9 cellular contexts compared by ENCODE assay signal in genomic region chr3:14126017-14126902, GRCh38. TPM values are rescaled to one million over a fixed set of nuclear protein-coding genes. Genes with fewer than 3 reads are reported as not detected.
DNase-seq lines count a peak whose midpoint lies in the region; ATAC-seq, FAIRE-seq and TF ChIP-seq lines count a peak whose summit lies in the region.
"Had no signal": no experiment of that assay in that cellular context is flagged by ENCODE, and none has a peak within 500 bp of the region (broad histone marks: within the 10 kb centered on the region; RNA-seq: fewer than 3 reads in every experiment).

No MANE protein-coding gene starts in this region.

- in situ Hi-C loops in HepG2 (cut with HindIII; ENCODE audit: extremely low pct_ligation_motif_present, low pct_unique_long_range_greater_than_20kb) = no loop called here

- TF ChIP-seq EP300 in HepG2 (IDR thresholded peaks at IDR 0.05; ENCODE audit: low read depth in 2 of 2, low read length in 2 of 2) = no peak
- TF ChIP-seq EP300 in HepG2 (CRISPR knock-in tag; IDR thresholded peaks at IDR 0.05; ENCODE audit: borderline replicate concordance) = no peak

- no peak for TF ChIP-seq CTCF in astrocyte (IDR thresholded peaks at IDR 0.05; ENCODE audit: insufficient read depth, low read depth, low read length)
- TF ChIP-seq CTCF in HepG2 (CRISPR knock-in tag; IDR thresholded peaks at IDR 0.05) = no peak
- TF ChIP-seq CTCF in thyroid gland (IDR thresholded peaks at IDR 0.05) = no peak

- FAIRE-seq in astrocyte (lab: Jason Lieb, UNC) = no peak
- FAIRE-seq in HepG2 (lab: Jason Lieb, UNC) = no peak

- H3K36me3 ChIP-seq in astrocyte (ENCODE audit: insufficient read depth, low read length) = peaks cover 26% of the 10 kb centered on the region
- H3K36me3 ChIP-seq in HepG2 (replicated peaks in 1 of 2; ENCODE audit: control insufficient read depth in 1 of 2, insufficient read depth in 2 of 2, low read length in 2 of 2) = peaks cover 14 to 39% of the 10 kb centered on the region in 2 experiments
- peaks cover 20 to 25% of the 10 kb centered on the region in 2 donors for H3K36me3 ChIP-seq in thyroid gland

- H3K4me2 ChIP-seq in astrocyte (ENCODE audit: low read length) (peak overlapping the region; percentile 98), HepG2 (ENCODE audit: low read depth, low read length) (peak overlapping the region; percentile 89)

- peaks cover 90% of the 10 kb centered on the region for H3K36me3 Mint-ChIP-seq in activated T-cell treated with anti-CD3 and anti-CD28 coated beads, Interleukin-2, amount 50 U/mL, for 24 hours (ENCODE audit: low read depth)
- peaks cover 21% of the 10 kb centered on the region for H3K36me3 Mint-ChIP-seq in astrocyte (ENCODE audit: low read depth, unreplicated experiment)

- intact Hi-C loops in HepG2 (cut with micrococcal nuclease; ENCODE audit: unreplicated experiment) = no loop called here
- intact Hi-C loops in thyroid gland (cut with DNase I) = loop anchor here (10.0 kb wide), 1 partner anchor 49 kb away; the partner anchor contains the start of genes LSM3 and XPC

- ATAC-seq in HepG2 (no peak), HG02571 (IDR thresholded peaks at IDR 0.05; ENCODE audit: unreplicated experiment) (no peak)

- 60% methylated on average over 10 of the region's 11 CpGs for WGBS in HepG2 (ENCODE audit: low lambda C conversion rate)
- 52 to 54% methylated on average over 9 to 11 of the region's 11 CpGs for WGBS in thyroid gland, 2 donors

- no peaks in the 10 kb centered on the region for H3K27me3 ChIP-seq in astrocyte (ENCODE audit: insufficient read depth, low read length)
- no peaks in the 10 kb centered on the region; a peak in 1 of 5 replicates for H3K27me3 ChIP-seq in HepG2 (ENCODE audit: control insufficient read depth in 1 of 2, insufficient read depth in 2 of 2, low read length in 2 of 2)
- no peaks in the 10 kb centered on the region for H3K27me3 ChIP-seq in thyroid gland

- H3K4me1 Mint-ChIP-seq in activated T-cell treated with anti-CD3 and anti-CD28 coated beads, Interleukin-2, amount 50 U/mL, for 24 hours (ENCODE audit: low read depth) = peaks cover 55% of the 10 kb centered on the region
- H3K4me1 Mint-ChIP-seq in astrocyte (ENCODE audit: low read depth, unreplicated experiment) = peaks cover 24% of the 10 kb centered on the region

- H3K9ac ChIP-seq in astrocyte (ENCODE audit: low read length) (peak overlapping the region; percentile 95), HepG2 (ENCODE audit: insufficient read depth, low read depth, low read length) (peak overlapping the region; percentile 90)

- H3K4me1 ChIP-seq in astrocyte (ENCODE audit: insufficient read depth, low read length) = peaks cover 20% of the 10 kb centered on the region
- H3K4me1 ChIP-seq in HepG2 (ENCODE audit: insufficient read depth, low read length) = peaks cover 43% of the 10 kb centered on the region
- peaks cover 26 to 27% of the 10 kb centered on the region in 2 donors for H3K4me1 ChIP-seq in thyroid gland

- no peaks in the 10 kb centered on the region for H3K27me3 Mint-ChIP-seq in activated T-cell treated with anti-CD3 and anti-CD28 coated beads, Interleukin-2, amount 50 U/mL, for 24 hours
- H3K27me3 Mint-ChIP-seq in astrocyte (ENCODE audit: low read depth, unreplicated experiment) = no peaks in the 10 kb centered on the region

- no peak overlapping the region for H2AFZ ChIP-seq in astrocyte (ENCODE audit: low read depth, low read length)
- H2AFZ ChIP-seq in HepG2 (ENCODE audit: low read length) = no peak overlapping the region

- no peak for TF ChIP-seq RAD21 in HepG2 (CRISPR knock-in tag; IDR thresholded peaks at IDR 0.05)

- POLR2A ChIA-PET in HepG2 (lab: Yijun Ruan, JAX) = interaction anchor here (0.6 to 5.0 kb wide), 16 partner anchors 8 to 525 kb away, joined by 3 to 75 read pairs (median 7); partner anchors contain the start of genes CCDC174, LSM3 and XPC

- TF ChIP-seq POLR2A in HepG2 (IDR thresholded peaks at IDR 0.05; ENCODE audit: insufficient read depth in 1 of 2, low read depth in 2 of 2, low read length in 2 of 2) (no peak), thyroid gland (IDR thresholded peaks at IDR 0.05) (no peak)

- peaks cover 63% of the 10 kb centered on the region for H3K79me2 ChIP-seq in astrocyte (ENCODE audit: insufficient read depth, low read length)
- peaks cover 58% of the 10 kb centered on the region for H3K79me2 ChIP-seq in HepG2 (ENCODE audit: insufficient read depth, low read length)

- peak overlapping the region; percentile 97 for H3K27ac Mint-ChIP-seq in activated T-cell treated with anti-CD3 and anti-CD28 coated beads, Interleukin-2, amount 50 U/mL, for 24 hours
- H3K27ac Mint-ChIP-seq in astrocyte (ENCODE audit: unreplicated experiment) = peak overlapping the region; percentile 93

- no peaks in the 10 kb centered on the region for H3K9me3 Mint-ChIP-seq in activated T-cell treated with anti-CD3 and anti-CD28 coated beads, Interleukin-2, amount 50 U/mL, for 24 hours
- H3K9me3 Mint-ChIP-seq in astrocyte (ENCODE audit: unreplicated experiment) = no peaks in the 10 kb centered on the region

- H3K4me3 Mint-ChIP-seq in activated T-cell treated with anti-CD3 and anti-CD28 coated beads, Interleukin-2, amount 50 U/mL, for 24 hours = peak overlapping the region; percentile 97
- H3K4me3 Mint-ChIP-seq in astrocyte (ENCODE audit: unreplicated experiment) = peak overlapping the region; percentile 97

- DNase-seq in activated T-cell treated with anti-CD3 and anti-CD28 coated beads, Interleukin-2, amount 50 U/mL, for 24 hours = no peak
- DNase-seq in activated T-cell treated with anti-CD3 and anti-CD28 coated beads for 4 hours (no peak), astrocyte (ENCODE audit: low read depth) (no peak), HepG2 (ENCODE audit: low spot score) (no peak), thyroid gland (no peak), UCSD-AML1 (lab: John Stamatoyannopoulos, UW; ENCODE audit: unreplicated experiment) (no peak), DMS79 treated with DMSO at 0.1 percent for 48 hours (lab: John Stamatoyannopoulos, UW) (no peak)
- DNase-seq: NCI-H2029 treated with DMSO at 0.1 percent for 48 hours had no signal

- H3K27ac ChIP-seq in astrocyte (ENCODE audit: low read depth, low read length) (peak overlapping the region; percentile 44), HepG2 (ENCODE audit: extremely low read length, insufficient read depth, low read length) (peak overlapping the region; percentile 95), thyroid gland (peak overlapping the region; percentile 17 to 95 (median 94))

- CTCF ChIA-PET in HepG2 (lab: Yijun Ruan, JAX; ENCODE audit: low intra/inter-chr PET ratio, low total read pairs) = no interaction called here

- BruUV-seq in HepG2 (replicated peaks; lab: Mats Ljungman, UMichigan) = no TSS peak

- H3K4me3 ChIP-seq in astrocyte (ENCODE audit: insufficient read depth, low read depth, low read length) (peak overlapping the region; percentile 89), HepG2 (replicated peaks in 1 of 3; ENCODE audit: insufficient read depth in 1 of 3, low read depth in 2 of 3, low read length in 3 of 3) (peak overlapping the region; percentile 80 to 95 (median 88)), thyroid gland (replicated peaks in 1 of 3) (peak overlapping the region in 1 of 3 donors; percentile 99)

- H3K9me3 ChIP-seq in astrocyte (ENCODE audit: insufficient read depth, low read depth, low read length) (no peaks in the 10 kb centered on the region), HepG2 (ENCODE audit: low read length) (no peaks in the 10 kb centered on the region), thyroid gland (no peaks in the 10 kb centered on the region)

- H4K20me1 ChIP-seq in astrocyte (ENCODE audit: insufficient read depth, low read length) = peaks cover 49% of the 10 kb centered on the region
- H4K20me1 ChIP-seq in HepG2 (ENCODE audit: insufficient read depth, low read length) = peaks cover 16% of the 10 kb centered on the region

RNA-seq across cellular contexts. Expression of gene TMEM43, which starts 1.4 kb away (rescaled TPM):
- total RNA-seq in astrocyte (76.7 and 79.2 TPM in 2 replicates), HepG2 (2016; rRNA removed; fragmentation: Illumina TruSeq; extraction: Trizol) (25.9 and 50.5 TPM in 2 replicates), thyroid gland (100 to 1,000 TPM in 1 of 4 donors, 10 to 100 TPM in 3; 69.6 to 109 (median 90.3) TPM)
- total RNA-seq in HepG2 (2016; cell fraction: cytosol; rRNA removed; fragmentation: Illumina TruSeq; extraction: Trizol; ENCODE audit: low read depth) = 3.9 and 4.2 TPM in 2 replicates
- total RNA-seq in HepG2 (2016; cell fraction: insoluble cytoplasmic fraction; rRNA removed; fragmentation: Illumina TruSeq; extraction: Trizol) = 26.3 and 51.3 TPM in 2 replicates
- total RNA-seq in HepG2 (2016; cell fraction: membrane; rRNA removed; fragmentation: Illumina TruSeq; extraction: Trizol) = 14.0 TPM in 2 replicates
- 52.0 and 59.4 TPM in 2 replicates for total RNA-seq in HepG2 (2016; cell fraction: nucleus; rRNA removed; fragmentation: Illumina TruSeq; extraction: Trizol)
- polyA plus RNA-seq in HepG2 (2011; rRNA removed) = 48.9 and 57.4 TPM in 2 replicates
- 50.3 and 50.5 TPM in 2 replicates for polyA plus RNA-seq in HepG2 (2011; cell fraction: cytosol; rRNA removed)
- 72.5 and 76.8 TPM in 2 replicates for polyA plus RNA-seq in HepG2 (2011; cell fraction: nucleus; rRNA removed)
- 33.1 and 37.6 TPM in 2 replicates for polyA plus RNA-seq in HepG2 (2012)
- polyA plus RNA-seq in HepG2 (2016; cell fraction: cytosol; fragmentation: Illumina TruSeq; extraction: Trizol; ENCODE audit: low read depth) = 3.5 and 3.6 TPM in 2 replicates
- polyA plus RNA-seq in HepG2 (2016; cell fraction: insoluble cytoplasmic fraction; fragmentation: Illumina TruSeq; extraction: Trizol; ENCODE audit: low read depth) = 24.2 and 24.5 TPM in 2 replicates
- polyA plus RNA-seq in HepG2 (2016; cell fraction: membrane; fragmentation: Illumina TruSeq; extraction: Trizol; ENCODE audit: low read depth) = 8.3 and 8.4 TPM in 2 replicates
- 80.8 and 88.2 TPM in 2 replicates for polyA plus RNA-seq in HepG2 (2016; cell fraction: nucleus; fragmentation: Illumina TruSeq; extraction: Trizol; ENCODE audit: insufficient read depth, low read depth)
- polyA minus RNA-seq in HepG2 (2011; rRNA and poly(A)+ RNA removed; ENCODE audit: low replicate concordance) = 77.4 and 114 TPM in 2 replicates
- 30.1 and 30.2 TPM in 2 replicates for polyA minus RNA-seq in HepG2 (2011; cell fraction: cytosol; rRNA and poly(A)+ RNA removed)
- polyA minus RNA-seq in HepG2 (2011; cell fraction: nucleus; rRNA and poly(A)+ RNA removed) = 31.3 and 32.3 TPM in 2 replicates

RNA-seq across cellular contexts. Expression of gene CHCHD4, which starts 1.6 kb away (rescaled TPM):
- total RNA-seq in astrocyte = 10.3 TPM in 2 replicates
- total RNA-seq in HepG2 (2016; rRNA removed; fragmentation: Illumina TruSeq; extraction: Trizol) = 24.1 and 32.0 TPM in 2 replicates
- 11.2 and 11.5 TPM in 2 replicates for total RNA-seq in HepG2 (2016; cell fraction: cytosol; rRNA removed; fragmentation: Illumina TruSeq; extraction: Trizol; ENCODE audit: low read depth)
- total RNA-seq in HepG2 (2016; cell fraction: insoluble cytoplasmic fraction; rRNA removed; fragmentation: Illumina TruSeq; extraction: Trizol) = 26.4 and 35.5 TPM in 2 replicates
- 22.7 TPM in 2 replicates for total RNA-seq in HepG2 (2016; cell fraction: membrane; rRNA removed; fragmentation: Illumina TruSeq; extraction: Trizol)
- 7.9 and 10.8 TPM in 2 replicates for total RNA-seq in HepG2 (2016; cell fraction: nucleus; rRNA removed; fragmentation: Illumina TruSeq; extraction: Trizol)
- 13.3 and 15.8 TPM in 2 replicates for polyA plus RNA-seq in HepG2 (2011; rRNA removed)
- polyA plus RNA-seq in HepG2 (2011; cell fraction: cytosol; rRNA removed) = 12.6 and 17.4 TPM in 2 replicates
- 4.0 and 4.7 TPM in 2 replicates for polyA plus RNA-seq in HepG2 (2011; cell fraction: nucleus; rRNA removed)
- 17.8 and 18.8 TPM in 2 replicates for polyA plus RNA-seq in HepG2 (2012)
- 9.9 and 12.4 TPM in 2 replicates for polyA plus RNA-seq in HepG2 (2016; cell fraction: cytosol; fragmentation: Illumina TruSeq; extraction: Trizol; ENCODE audit: low read depth)
- 30.7 and 33.5 TPM in 2 replicates for polyA plus RNA-seq in HepG2 (2016; cell fraction: insoluble cytoplasmic fraction; fragmentation: Illumina TruSeq; extraction: Trizol; ENCODE audit: low read depth)
- 19.0 and 19.4 TPM in 2 replicates for polyA plus RNA-seq in HepG2 (2016; cell fraction: membrane; fragmentation: Illumina TruSeq; extraction: Trizol; ENCODE audit: low read depth)
- polyA plus RNA-seq in HepG2 (2016; cell fraction: nucleus; fragmentation: Illumina TruSeq; extraction: Trizol; ENCODE audit: insufficient read depth, low read depth) = 14.4 and 14.5 TPM in 2 replicates
- polyA minus RNA-seq in HepG2 (2011; rRNA and poly(A)+ RNA removed; ENCODE audit: low replicate concordance) = 7.0 and 13.0 TPM in 2 replicates
- 7.3 and 8.8 TPM in 2 replicates for polyA minus RNA-seq in HepG2 (2011; cell fraction: cytosol; rRNA and poly(A)+ RNA removed)
- polyA minus RNA-seq in HepG2 (2011; cell fraction: nucleus; rRNA and poly(A)+ RNA removed) = 3.0 and 5.8 TPM in 2 replicates
- total RNA-seq in thyroid gland = 10 to 100 TPM; 15.1 to 20.2 (median 16.0) TPM

RNA-seq across cellular contexts. Expression of gene XPC, which starts 52.1 kb away (rescaled TPM):
- total RNA-seq in astrocyte (28.2 and 33.6 TPM in 2 replicates), HepG2 (2016; rRNA removed; fragmentation: Illumina TruSeq; extraction: Trizol) (19.2 and 24.1 TPM in 2 replicates), thyroid gland (10 to 100 TPM; 53.4 to 69.3 (median 60.8) TPM)
- total RNA-seq in HepG2 (2016; cell fraction: cytosol; rRNA removed; fragmentation: Illumina TruSeq; extraction: Trizol; ENCODE audit: low read depth) = 3.7 and 5.6 TPM in 2 replicates
- 17.3 and 22.5 TPM in 2 replicates for total RNA-seq in HepG2 (2016; cell fraction: insoluble cytoplasmic fraction; rRNA removed; fragmentation: Illumina TruSeq; extraction: Trizol)
- total RNA-seq in HepG2 (2016; cell fraction: membrane; rRNA removed; fragmentation: Illumina TruSeq; extraction: Trizol) = 5.4 and 7.1 TPM in 2 replicates
- total RNA-seq in HepG2 (2016; cell fraction: nucleus; rRNA removed; fragmentation: Illumina TruSeq; extraction: Trizol) = 29.8 and 32.0 TPM in 2 replicates
- polyA plus RNA-seq in HepG2 (2011; rRNA removed) = 9.4 and 13.5 TPM in 2 replicates
- polyA plus RNA-seq in HepG2 (2011; cell fraction: cytosol; rRNA removed) = 5.6 and 7.4 TPM in 2 replicates
- 40.8 and 46.3 TPM in 2 replicates for polyA plus RNA-seq in HepG2 (2011; cell fraction: nucleus; rRNA removed)
- 20.6 and 22.0 TPM in 2 replicates for polyA plus RNA-seq in HepG2 (2012)
- 0.59 and 0.94 TPM in 2 replicates for polyA plus RNA-seq in HepG2 (2016; cell fraction: cytosol; fragmentation: Illumina TruSeq; extraction: Trizol; ENCODE audit: low read depth)
- polyA plus RNA-seq in HepG2 (2016; cell fraction: insoluble cytoplasmic fraction; fragmentation: Illumina TruSeq; extraction: Trizol; ENCODE audit: low read depth) = 13.8 and 16.6 TPM in 2 replicates
- 1.5 and 1.9 TPM in 2 replicates for polyA plus RNA-seq in HepG2 (2016; cell fraction: membrane; fragmentation: Illumina TruSeq; extraction: Trizol; ENCODE audit: low read depth)
- polyA plus RNA-seq in HepG2 (2016; cell fraction: nucleus; fragmentation: Illumina TruSeq; extraction: Trizol; ENCODE audit: insufficient read depth, low read depth) = 38.7 and 40.3 TPM in 2 replicates
- polyA minus RNA-seq in HepG2 (2011; rRNA and poly(A)+ RNA removed; ENCODE audit: low replicate concordance) = 12.4 and 15.1 TPM in 2 replicates
- polyA minus RNA-seq in HepG2 (2011; cell fraction: cytosol; rRNA and poly(A)+ RNA removed) = 7.6 and 8.9 TPM in 2 replicates
- 38.9 and 54.2 TPM in 2 replicates for polyA minus RNA-seq in HepG2 (2011; cell fraction: nucleus; rRNA and poly(A)+ RNA removed)

RNA-seq across cellular contexts. Expression of gene LSM3, which starts 52.4 kb away (rescaled TPM):
- total RNA-seq in astrocyte = 8.4 and 9.5 TPM in 2 replicates
- 19.4 and 28.7 TPM in 2 replicates for total RNA-seq in HepG2 (2016; rRNA removed; fragmentation: Illumina TruSeq; extraction: Trizol)
- total RNA-seq in HepG2 (2016; cell fraction: cytosol; rRNA removed; fragmentation: Illumina TruSeq; extraction: Trizol; ENCODE audit: low read depth) = 9.0 and 9.3 TPM in 2 replicates
- total RNA-seq in HepG2 (2016; cell fraction: insoluble cytoplasmic fraction; rRNA removed; fragmentation: Illumina TruSeq; extraction: Trizol) = 20.1 and 30.7 TPM in 2 replicates
- total RNA-seq in HepG2 (2016; cell fraction: membrane; rRNA removed; fragmentation: Illumina TruSeq; extraction: Trizol) = 15.0 and 16.0 TPM in 2 replicates
- 8.0 and 8.6 TPM in 2 replicates for total RNA-seq in HepG2 (2016; cell fraction: nucleus; rRNA removed; fragmentation: Illumina TruSeq; extraction: Trizol)
- 2.8 and 5.1 TPM in 2 replicates for polyA plus RNA-seq in HepG2 (2011; rRNA removed)
- 1.7 and 2.5 TPM in 2 replicates for polyA plus RNA-seq in HepG2 (2011; cell fraction: cytosol; rRNA removed)
- 1.0 and 1.2 TPM in 2 replicates for polyA plus RNA-seq in HepG2 (2011; cell fraction: nucleus; rRNA removed)
- 6.7 and 14.3 TPM in 2 replicates for polyA plus RNA-seq in HepG2 (2012)
- 11.3 and 14.2 TPM in 2 replicates for polyA plus RNA-seq in HepG2 (2016; cell fraction: cytosol; fragmentation: Illumina TruSeq; extraction: Trizol; ENCODE audit: low read depth)
- polyA plus RNA-seq in HepG2 (2016; cell fraction: insoluble cytoplasmic fraction; fragmentation: Illumina TruSeq; extraction: Trizol; ENCODE audit: low read depth) = 33.0 and 38.8 TPM in 2 replicates
- 15.2 and 17.8 TPM in 2 replicates for polyA plus RNA-seq in HepG2 (2016; cell fraction: membrane; fragmentation: Illumina TruSeq; extraction: Trizol; ENCODE audit: low read depth)
- polyA plus RNA-seq in HepG2 (2016; cell fraction: nucleus; fragmentation: Illumina TruSeq; extraction: Trizol; ENCODE audit: insufficient read depth, low read depth) = 12.2 and 14.0 TPM in 2 replicates
- polyA minus RNA-seq in HepG2 (2011; rRNA and poly(A)+ RNA removed; ENCODE audit: low replicate concordance) = 1.8 and 3.7 TPM in 2 replicates
- polyA minus RNA-seq in HepG2 (2011; cell fraction: cytosol; rRNA and poly(A)+ RNA removed) = 1.1 and 1.2 TPM in 2 replicates
- 6.7 and 7.2 TPM in 2 replicates for polyA minus RNA-seq in HepG2 (2011; cell fraction: nucleus; rRNA and poly(A)+ RNA removed)
- 10 to 100 TPM in 3 of 4 donors, 1 to 10 TPM in 1; 9.9 to 15.6 (median 15.3) TPM for total RNA-seq in thyroid gland

Comparison
In these comparisons a context has a peak if more than half of its experiments do, and no peak if none do; other contexts are left out.
1. H3K27ac ChIP-seq: peak in every context shown above with its lines; median percentile 95 in HepG2; 94 in thyroid gland; 44 in astrocyte.